In the genomic region with DNA sequence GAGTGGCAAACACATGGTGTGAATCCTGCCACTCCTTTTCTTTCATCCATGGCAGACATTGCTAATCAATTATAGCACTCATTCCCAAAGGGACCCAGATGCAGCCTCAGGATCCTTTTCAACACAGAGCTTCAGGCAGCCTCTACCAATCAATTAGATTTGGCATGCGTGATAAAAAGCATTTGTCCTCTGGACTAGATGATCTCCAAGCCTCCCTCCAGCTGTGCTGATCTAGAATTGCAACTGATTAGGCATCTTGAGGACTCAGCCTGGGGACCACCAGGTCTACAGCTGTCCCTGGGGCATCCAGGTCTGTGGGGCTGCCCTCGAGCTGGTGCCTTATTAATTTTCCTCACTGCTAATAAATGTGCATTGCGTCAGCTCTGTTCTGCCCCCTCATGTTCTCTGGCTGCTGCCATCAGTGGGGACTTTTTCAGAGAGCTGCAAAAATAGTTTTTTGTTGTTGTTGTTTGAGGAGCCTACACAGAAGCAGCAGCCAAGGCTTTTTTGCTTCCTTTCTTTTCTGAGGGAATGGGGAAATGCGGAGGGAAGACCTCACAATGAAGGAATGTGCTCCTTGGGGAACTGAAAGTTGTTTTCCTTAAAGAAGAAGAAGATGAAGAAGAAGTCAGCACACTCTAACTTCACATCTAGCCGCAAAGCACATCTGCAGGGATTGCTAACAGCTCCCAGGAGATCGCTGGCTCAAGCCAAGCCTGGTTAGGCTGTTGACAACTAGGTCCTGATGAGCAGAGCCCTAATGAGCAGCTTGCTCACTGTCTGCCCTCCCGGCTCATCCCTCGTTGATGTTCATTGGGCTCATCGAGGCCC, we compare ENCODE assay signal across 11 cellular contexts. TPM values are rescaled to one million over a fixed set of nuclear protein-coding genes. Genes with fewer than 3 reads are reported as not detected.
A peak's percentile ranks its signal among the peaks of the same experiment; 100 is the strongest.
DNase-seq lines count a peak whose midpoint lies in the region; ATAC-seq and TF ChIP-seq lines count a peak whose summit lies in the region.
"Had no signal": no experiment of that assay in that cellular context is flagged by ENCODE, and none has a peak within 500 bp of the region (broad histone marks: within the 10 kb centered on the region; RNA-seq: fewer than 3 reads in every experiment).

No MANE protein-coding gene starts in this region.

- H3K4me3 Mint-ChIP-seq in neural crest cell (peak overlapping the region; percentile 14), T-helper 17 cell (no peak overlapping the region)
- H3K4me3 Mint-ChIP-seq in effector memory CD8-positive, alpha-beta T cell, result no peak overlapping the region

- intact Hi-C loops in Right ventricle myocardium inferior (cut with DNase I), result no loop called here
- intact Hi-C loops in cardiac septum (cut with DNase I), result no loop called here

- no peak overlapping the region for H3K27ac Mint-ChIP-seq in neural crest cell (ENCODE audit: unreplicated experiment)
- no peak overlapping the region for H3K27ac Mint-ChIP-seq in T-helper 17 cell
- H3K27ac Mint-ChIP-seq in effector memory CD8-positive, alpha-beta T cell, result no peak overlapping the region

- DNase-seq in Right ventricle myocardium inferior (ENCODE audit: missing footprints), result no peak
- DNase-seq in cardiac septum (ENCODE audit: low spot score), result no peak
- DNase-seq in fibroblast of peridontal ligament (ENCODE audit: extremely low read depth), result peak; percentile 91
- no peak for DNase-seq in neural crest cell (ENCODE audit: low read depth, low spot score)
- DNase-seq in T-helper 17 cell, result no peak
- no peak for DNase-seq in GM20000 (ENCODE audit: low spot score)
- no peak for DNase-seq in effector memory CD8-positive, alpha-beta T cell
- DNase-seq: activated CD4-positive, alpha-beta T cell treated with anti-CD3 and anti-CD28 coated beads for 4 hours; stimulated activated CD4-positive, alpha-beta T cell treated with anti-CD3 and anti-CD28 coated beads, Interleukin-12 subunit alpha, Interleukin-12 subunit beta, amount 100 ng/mL, for 4 hours had no signal

- peak; percentile 29 for ATAC-seq in Right ventricle myocardium inferior
- ATAC-seq in T-helper 17 cell, result no peak
- ATAC-seq in effector memory CD8-positive, alpha-beta T cell (replicated peaks), result no peak
- no peak for ATAC-seq in HG03196 (IDR thresholded peaks at IDR 0.05; ENCODE audit: unreplicated experiment)

- H3K9me3 ChIP-seq in T-helper 17 cell (ENCODE audit: control insufficient read depth, low read length, poor library complexity, severe bottlenecking), result no peaks in the 10 kb centered on the region

- H3K4me1 Mint-ChIP-seq in neural crest cell (peaks cover 50% of the 10 kb centered on the region), T-helper 17 cell (no peaks in the 10 kb centered on the region)
- H3K4me1 Mint-ChIP-seq in effector memory CD8-positive, alpha-beta T cell (ENCODE audit: low read depth in 2 of 2), result no peaks in the 10 kb centered on the region

- no peaks in the 10 kb centered on the region for H3K9me3 Mint-ChIP-seq in neural crest cell
- no peaks in the 10 kb centered on the region for H3K9me3 Mint-ChIP-seq in effector memory CD8-positive, alpha-beta T cell

- H3K36me3 Mint-ChIP-seq in neural crest cell (ENCODE audit: low read depth) (no peaks in the 10 kb centered on the region), T-helper 17 cell (ENCODE audit: low read depth) (peaks cover 8% of the 10 kb centered on the region)
- H3K36me3 Mint-ChIP-seq in effector memory CD8-positive, alpha-beta T cell (ENCODE audit: insufficient read depth), result no peaks in the 10 kb centered on the region

- H3K27me3 Mint-ChIP-seq in neural crest cell (ENCODE audit: low read depth) (peaks cover 9% of the 10 kb centered on the region), T-helper 17 cell (peaks cover 79% of the 10 kb centered on the region)
- peaks cover 82 to 96% of the 10 kb centered on the region in 2 donors for H3K27me3 Mint-ChIP-seq in effector memory CD8-positive, alpha-beta T cell

- no peak for TF ChIP-seq CTCF in neural crest cell (conservative IDR thresholded peaks at IDR 0.05)
- TF ChIP-seq CTCF in GM20000 (IDR thresholded peaks at IDR 0.05; ENCODE audit: extremely low read depth, missing control alignments), result no peak

RNA-seq across cellular contexts. Expression of gene ATOH8, which starts 8.8 kb away (rescaled TPM):
- total RNA-seq in Right ventricle myocardium inferior, result 29.1 TPM
- 21.0 TPM for total RNA-seq in cardiac septum
- 6.9 and 7.7 TPM in 2 replicates for total RNA-seq in neural crest cell
- not detected for total RNA-seq in T-helper 17 cell

RNA-seq across cellular contexts. Expression of gene GNLY, which starts 50.8 kb away (rescaled TPM):
- 3.4 TPM for total RNA-seq in Right ventricle myocardium inferior
- total RNA-seq in cardiac septum, result 2.3 TPM
- not detected in 2 replicates for total RNA-seq in neural crest cell
- 10 to 100 TPM in 1 of 2 donors, 1 to 10 TPM in 1; 9.9 to 14.8 TPM for total RNA-seq in T-helper 17 cell
- total RNA-seq: NCI-H460 had no signal
